In genomic region chr12:113093409-113094101, GRCh38 we compare ENCODE assay signal across 1 cellular context.
TF ChIP-seq lines count a peak whose summit lies in the region.

No MANE protein-coding gene starts in this region.

TF ChIP-seq in GM12878, 131 proteins besides CTCF, POLR2A, EP300 and RAD21:
- TF ChIP-seq SIX5 (IDR thresholded peaks at IDR 0.05; ENCODE audit: low read depth, low read length, severe bottlenecking): no peak
- TF ChIP-seq NR2F1 (conservative IDR thresholded peaks at IDR 0.05): peak; percentile 70; the same call in 1 of the 2 replicates
- no peak for TF ChIP-seq NFYA (IDR thresholded peaks at IDR 0.05; ENCODE audit: borderline replicate concordance, low read depth, low read length)
- peak; percentile 83 for TF ChIP-seq NR2C1 (IDR thresholded peaks at IDR 0.05)
